Comparison of ENCODE assay signal across 19 cellular contexts in genomic region chr15:58583171-58583908, GRCh38.
"Had no signal": no experiment of that assay in that cellular context is flagged by ENCODE, and none has a peak within 500 bp of the region (broad histone marks: within the 10 kb centered on the region; RNA-seq: fewer than 3 reads in every experiment).

No MANE protein-coding gene starts in this region.

- ATAC-seq: activated T-helper 17 cell treated with anti-CD3 and anti-CD28 coated beads, Interleukin-2, amount 50 U/mL, for 72 hours; mucosa of descending colon had no signal

- H3K4me1 ChIP-seq: transverse colon, vagina had no signal

- H3K27ac ChIP-seq: cardiac muscle cell, epithelial cell of prostate, left ventricle myocardium inferior, right atrium auricular region, transverse colon, vagina, WERI-Rb-1 had no signal

- H3K36me3 ChIP-seq: cardiac muscle cell, left ventricle myocardium inferior, right atrium auricular region, transverse colon, vagina, WERI-Rb-1 had no signal

- H3K9me3 ChIP-seq: left ventricle myocardium inferior, mucosa of descending colon, vagina had no signal

- DNase-seq: activated CD4-positive, alpha-beta T cell treated with anti-CD3 and anti-CD28 coated beads for 1 hour; activated naive CD4-positive, alpha-beta T cell treated with Interleukin-2 at 50 U/mL for 16 hours; activated naive CD8-positive, alpha-beta T cell treated with anti-CD3 and anti-CD28 coated beads, Interleukin-2, amount 10 ng/mL, durations not matched to agents 7 days and 5 days; activated T-cell treated with anti-CD3 and anti-CD28 coated beads for 4 hours; endodermal cell; foreskin melanocyte; head of caudate nucleus; left ventricle myocardium inferior; mucosa of descending colon; naive B cell; stimulated activated CD4-positive, alpha-beta T cell treated with anti-CD3 and anti-CD28 coated beads, Interleukin-2, amount 100 ng/mL, for 24 hours; T1000; transverse colon; WERI-Rb-1 had no signal

- H3K27me3 ChIP-seq: cardiac muscle cell, right atrium auricular region, transverse colon, vagina had no signal

- H3K4me3 ChIP-seq: cardiac muscle cell, left ventricle myocardium inferior, mucosa of descending colon, right atrium auricular region, transverse colon, vagina had no signal
